ENCODE assay signal across 1 cellular context in genomic region chr1:35097224-35097623, GRCh38.
A peak's percentile ranks its signal among the peaks of the same experiment; 100 is the strongest.
TF ChIP-seq lines count a peak whose summit lies in the region.

No MANE protein-coding gene starts in this region.

TF ChIP-seq in SK-N-SH, 30 proteins besides CTCF, POLR2A, EP300 and RAD21 (continued from another document):
- TF ChIP-seq, protein P1, sequence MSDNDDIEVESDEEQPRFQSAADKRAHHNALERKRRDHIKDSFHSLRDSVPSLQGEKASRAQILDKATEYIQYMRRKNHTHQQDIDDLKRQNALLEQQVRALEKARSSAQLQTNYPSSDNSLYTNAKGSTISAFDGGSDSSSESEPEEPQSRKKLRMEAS (IDR thresholded peaks at IDR 0.05; ENCODE audit: low read depth), result no peak
- TF ChIP-seq ELF1 (IDR thresholded peaks at IDR 0.05) (no peak), NFIC (IDR thresholded peaks at IDR 0.05; ENCODE audit: borderline replicate concordance) (peak; percentile 29; the same call in 1 of the 2 replicates), PBX3 (IDR thresholded peaks at IDR 0.05) (peak; percentile 28; the same call in 1 of the 2 replicates), RFX5 (IDR thresholded peaks at IDR 0.05; ENCODE audit: low read length) (no peak), MXI1 (IDR thresholded peaks at IDR 0.05; ENCODE audit: low read depth, low read length) (no peak)
- TF ChIP-seq, protein P2, sequence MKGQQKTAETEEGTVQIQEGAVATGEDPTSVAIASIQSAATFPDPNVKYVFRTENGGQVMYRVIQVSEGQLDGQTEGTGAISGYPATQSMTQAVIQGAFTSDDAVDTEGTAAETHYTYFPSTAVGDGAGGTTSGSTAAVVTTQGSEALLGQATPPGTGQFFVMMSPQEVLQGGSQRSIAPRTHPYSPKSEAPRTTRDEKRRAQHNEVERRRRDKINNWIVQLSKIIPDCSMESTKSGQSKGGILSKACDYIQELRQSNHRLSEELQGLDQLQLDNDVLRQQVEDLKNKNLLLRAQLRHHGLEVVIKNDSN (IDR thresholded peaks at IDR 0.05; ENCODE audit: borderline replicate concordance, low read depth), result no peak
